In the genomic region with DNA sequence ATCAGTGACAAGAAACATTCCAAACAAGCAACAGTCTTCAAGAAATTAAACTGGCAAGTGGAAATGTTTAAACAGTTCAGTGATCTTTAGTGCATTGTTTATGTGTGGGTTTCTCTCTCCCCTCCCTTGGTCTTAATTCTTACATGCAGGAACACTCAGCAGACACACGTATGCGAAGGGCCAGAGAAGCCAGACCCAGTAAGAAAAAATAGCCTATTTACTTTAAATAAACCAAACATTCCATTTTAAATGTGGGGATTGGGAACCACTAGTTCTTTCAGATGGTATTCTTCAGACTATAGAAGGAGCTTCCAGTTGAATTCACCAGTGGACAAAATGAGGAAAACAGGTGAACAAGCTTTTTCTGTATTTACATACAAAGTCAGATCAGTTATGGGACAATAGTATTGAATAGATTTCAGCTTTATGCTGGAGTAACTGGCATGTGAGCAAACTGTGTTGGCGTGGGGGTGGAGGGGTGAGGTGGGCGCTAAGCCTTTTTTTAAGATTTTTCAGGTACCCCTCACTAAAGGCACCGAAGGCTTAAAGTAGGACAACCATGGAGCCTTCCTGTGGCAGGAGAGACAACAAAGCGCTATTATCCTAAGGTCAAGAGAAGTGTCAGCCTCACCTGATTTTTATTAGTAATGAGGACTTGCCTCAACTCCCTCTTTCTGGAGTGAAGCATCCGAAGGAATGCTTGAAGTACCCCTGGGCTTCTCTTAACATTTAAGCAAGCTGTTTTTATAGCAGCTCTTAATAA, we compare ENCODE assay signal across 8 cellular contexts. TPM values are rescaled to one million over a fixed set of nuclear protein-coding genes. Genes with fewer than 3 reads are reported as not detected.
DNase-seq lines count a peak whose midpoint lies in the region; ATAC-seq and FAIRE-seq lines count a peak whose summit lies in the region.

No MANE protein-coding gene starts in this region.

- peaks cover 68% of the 10 kb centered on the region for H3K36me3 ChIP-seq in BLaER1
- peaks cover 61% of the 10 kb centered on the region for H3K36me3 ChIP-seq in muscle layer of colon (ENCODE audit: insufficient read depth, low read length)

- H3K4me3 ChIP-seq in BLaER1 (peak overlapping the region; percentile 83), muscle layer of colon (ENCODE audit: low read depth in 1 of 2, low read length in 2 of 2) (peak overlapping the region; percentile 97)

- H3K9ac ChIP-seq in BLaER1 (peak overlapping the region; percentile 100), muscle layer of colon (ENCODE audit: low read length) (peak overlapping the region; percentile 100)

- FAIRE-seq in urothelium cell line (lab: Jason Lieb, UNC) = no peak

- no peaks in the 10 kb centered on the region for H3K9me3 ChIP-seq in BLaER1
- no peaks in the 10 kb centered on the region for H3K9me3 ChIP-seq in muscle layer of colon (ENCODE audit: low read length)

- DNase-seq in LHCN-M2 (ENCODE audit: low read depth) (peak; percentile 45), cerebellar cortex (ENCODE audit: low spot score) (peak; percentile 42), activated gamma-delta T cell (lab: John Stamatoyannopoulos, UW) (no peak), urothelium cell line (ENCODE audit: low spot score) (no peak), foreskin melanocyte (no peak)

- peak overlapping the region; percentile 93 for H3K4me2 ChIP-seq in BLaER1

- peaks cover 58% of the 10 kb centered on the region for H3K4me1 ChIP-seq in BLaER1
- H3K4me1 ChIP-seq in muscle layer of colon (ENCODE audit: insufficient read depth, low read length) = peaks cover 34% of the 10 kb centered on the region

- peak overlapping the region; percentile 100 for H3K27ac ChIP-seq in BLaER1
- H3K27ac ChIP-seq in muscle layer of colon (ENCODE audit: low read depth, low read length) = peak overlapping the region; percentile 91

- peaks cover 81% of the 10 kb centered on the region for H4K20me1 ChIP-seq in BLaER1

- H3K27me3 ChIP-seq in BLaER1 (no peaks in the 10 kb centered on the region), muscle layer of colon (ENCODE audit: control insufficient read depth in 1 of 2, insufficient read depth in 2 of 2, low read length in 2 of 2) (no peaks in the 10 kb centered on the region)

- no peak for ATAC-seq in HG02610 (IDR thresholded peaks at IDR 0.05; ENCODE audit: unreplicated experiment)

RNA-seq across cellular contexts. Expression of a gene that starts 6.0 kb away (rescaled TPM):
- 1,575 and 2,461 TPM in 2 replicates for total RNA-seq in LHCN-M2 (2014; rRNA removed)
- 343 TPM for polyA plus RNA-seq in LHCN-M2 (2012)

RNA-seq across cellular contexts. Expression of a gene that starts 20.0 kb away (rescaled TPM):
- 104 and 113 TPM in 2 replicates for total RNA-seq in LHCN-M2 (2014; rRNA removed)
- 81.2 TPM for polyA plus RNA-seq in LHCN-M2 (2012)

RNA-seq across cellular contexts. Expression of a gene that starts 53.3 kb away (rescaled TPM):
- total RNA-seq in LHCN-M2 (2014; rRNA removed) = 17.1 and 27.3 TPM in 2 replicates
- polyA plus RNA-seq in LHCN-M2 (2012) = 13.1 TPM

Comparison
In these comparisons a context has a peak if more than half of its experiments do, and no peak if none do; other contexts are left out.
1. DNase-seq: peak in LHCN-M2 (single experiment) and cerebellar cortex (single experiment); none in activated gamma-delta T cell (single experiment), urothelium cell line (single experiment) and foreskin melanocyte (single experiment).